ENCODE assay signal across 1 cellular context in genomic region chr9:130453487-130453886, GRCh38.
TF ChIP-seq lines count a peak whose summit lies in the region.

No MANE protein-coding gene starts in this region.

TF ChIP-seq in HepG2, 621 proteins besides CTCF, POLR2A, EP300 and RAD21 (continues in another document):
- TF ChIP-seq ZNF768 (CRISPR knock-in tag; IDR thresholded peaks at IDR 0.05) = no peak
- TF ChIP-seq KDM4B (CRISPR knock-in tag; IDR thresholded peaks at IDR 0.05) = no peak
- no peak for TF ChIP-seq ZNF441 (CRISPR knock-in tag; IDR thresholded peaks at IDR 0.05; ENCODE audit: borderline replicate concordance)
- no peak for TF ChIP-seq GABPA (IDR thresholded peaks at IDR 0.05; ENCODE audit: low read depth, low read length)
- TF ChIP-seq GABPA (CRISPR knock-in tag; IDR thresholded peaks at IDR 0.05; ENCODE audit: low read depth) = no peak
- no peak; the same call in 1 of the 2 replicates for TF ChIP-seq MTA1 (CRISPR knock-in tag; IDR thresholded peaks at IDR 0.05; ENCODE audit: borderline replicate concordance)
- no peak for TF ChIP-seq U2AF1 (optimal IDR thresholded peaks at IDR 0.05; ENCODE audit: low read depth, low read length)
- TF ChIP-seq GATA4 (IDR thresholded peaks at IDR 0.05; ENCODE audit: borderline replicate concordance, low read depth) = no peak
- no peak for TF ChIP-seq ZNF12 (CRISPR knock-in tag; IDR thresholded peaks at IDR 0.05)
- peak; percentile 39; the same call in 1 of the 2 replicates for TF ChIP-seq HOXA3 (CRISPR knock-in tag; IDR thresholded peaks at IDR 0.05)
- TF ChIP-seq ZNF563 (CRISPR knock-in tag; IDR thresholded peaks at IDR 0.05) = no peak
- no peak for TF ChIP-seq NBN (conservative IDR thresholded peaks at IDR 0.05)
- TF ChIP-seq NFE2L1 (CRISPR knock-in tag; IDR thresholded peaks at IDR 0.05; ENCODE audit: borderline replicate concordance) = no peak
- no peak for TF ChIP-seq NR2F6 (IDR thresholded peaks at IDR 0.05)
- TF ChIP-seq NR2F6 (CRISPR knock-in tag; IDR thresholded peaks at IDR 0.05) = peak; percentile 64; the same call in 1 of the 2 replicates
- no peak for TF ChIP-seq ETV6 (CRISPR knock-in tag; conservative IDR thresholded peaks at IDR 0.05)
- TF ChIP-seq TFAP4 (IDR thresholded peaks at IDR 0.05; ENCODE audit: borderline replicate concordance, low read depth) = peak; percentile 25; the same call in 1 of the 2 replicates
- 0 out of 2 replicates have a peak, but pooled peaks have one; percentile 23 for TF ChIP-seq NFIC (IDR thresholded peaks at IDR 0.05; ENCODE audit: low read length)
- no peak for TF ChIP-seq ZBTB46 (CRISPR knock-in tag; IDR thresholded peaks at IDR 0.05; ENCODE audit: borderline replicate concordance)
- peak; percentile 18; the same call in 1 of the 2 replicates for TF ChIP-seq PAXIP1 (CRISPR knock-in tag; conservative IDR thresholded peaks at IDR 0.05)
- TF ChIP-seq AKNA (CRISPR knock-in tag; IDR thresholded peaks at IDR 0.05; ENCODE audit: borderline replicate concordance) = no peak
- no peak for TF ChIP-seq NFATC3 (CRISPR knock-in tag; IDR thresholded peaks at IDR 0.05)
- no peak for TF ChIP-seq ZNF143 (CRISPR knock-in tag; IDR thresholded peaks at IDR 0.05)
- TF ChIP-seq UBTF (CRISPR knock-in tag; IDR thresholded peaks at IDR 0.05) = peak; percentile 40; the same call in 1 of the 2 replicates
- TF ChIP-seq ZNF446 (CRISPR knock-in tag; IDR thresholded peaks at IDR 0.05) = no peak
- no peak for TF ChIP-seq ZNF589 (CRISPR knock-in tag; conservative IDR thresholded peaks at IDR 0.05)
- TF ChIP-seq CBFB (CRISPR knock-in tag; IDR thresholded peaks at IDR 0.05) = no peak
- no peak for TF ChIP-seq ZGPAT (CRISPR knock-in tag; IDR thresholded peaks at IDR 0.05)
- 0 out of 2 replicates have a peak, but pooled peaks have one; percentile 29 for TF ChIP-seq GATAD2A (CRISPR knock-in tag; IDR thresholded peaks at IDR 0.05)
- peak; percentile 89 for TF ChIP-seq SKI (IDR thresholded peaks at IDR 0.05; ENCODE audit: partially characterized antibody)
- TF ChIP-seq HNF4G (IDR thresholded peaks at IDR 0.05; ENCODE audit: borderline replicate concordance, low read depth, low read length) = 0 out of 2 replicates have a peak, but pooled peaks have one; percentile 17
- no peak for TF ChIP-seq HNF4G (CRISPR knock-in tag; IDR thresholded peaks at IDR 0.05; ENCODE audit: borderline replicate concordance, low read depth)
- no peak for TF ChIP-seq THAP8 (CRISPR knock-in tag; IDR thresholded peaks at IDR 0.05; ENCODE audit: borderline replicate concordance)
- no peak for TF ChIP-seq KAT8 (CRISPR knock-in tag; IDR thresholded peaks at IDR 0.05)
- 0 out of 2 replicates have a peak, but pooled peaks have one; percentile 16 for TF ChIP-seq ARID5B (CRISPR knock-in tag; IDR thresholded peaks at IDR 0.05)
- no peak for TF ChIP-seq DMAP1 (CRISPR knock-in tag; IDR thresholded peaks at IDR 0.05)
- no peak for TF ChIP-seq KLF16 (CRISPR knock-in tag; IDR thresholded peaks at IDR 0.05)
- peak; percentile 79 for TF ChIP-seq RARA (CRISPR knock-in tag; IDR thresholded peaks at IDR 0.05)
- peak; percentile 85 for TF ChIP-seq SKIL (CRISPR knock-in tag; IDR thresholded peaks at IDR 0.05; ENCODE audit: borderline replicate concordance)
- TF ChIP-seq NR3C1 (CRISPR knock-in tag; IDR thresholded peaks at IDR 0.05) = no peak
